Comparison of ENCODE assay signal across 1 cellular context in genomic region chr2:73279852-73280251, GRCh38.
TF ChIP-seq lines count a peak whose summit lies in the region.

No MANE protein-coding gene starts in this region.

TF ChIP-seq in HepG2, 621 proteins besides CTCF, POLR2A, EP300 and RAD21:
- TF ChIP-seq REST (IDR thresholded peaks at IDR 0.05; ENCODE audit: borderline replicate concordance in 1 of 2, low read depth in 1 of 2, low read length in 2 of 2), result peak; percentile 10 to 87
- no peak for TF ChIP-seq ZSCAN20 (CRISPR knock-in tag; IDR thresholded peaks at IDR 0.05; ENCODE audit: borderline replicate concordance)
- TF ChIP-seq ZNF333 (CRISPR knock-in tag; IDR thresholded peaks at IDR 0.05; ENCODE audit: borderline replicate concordance), result no peak
- no peak for TF ChIP-seq ZBTB3 (CRISPR knock-in tag; IDR thresholded peaks at IDR 0.05; ENCODE audit: borderline replicate concordance, low read depth)
- TF ChIP-seq ZNF788 (CRISPR knock-in tag; IDR thresholded peaks at IDR 0.05; ENCODE audit: borderline replicate concordance), result no peak
TF ChIP-seq in HepG2: peak in this region for 1.
